In the genomic region with DNA sequence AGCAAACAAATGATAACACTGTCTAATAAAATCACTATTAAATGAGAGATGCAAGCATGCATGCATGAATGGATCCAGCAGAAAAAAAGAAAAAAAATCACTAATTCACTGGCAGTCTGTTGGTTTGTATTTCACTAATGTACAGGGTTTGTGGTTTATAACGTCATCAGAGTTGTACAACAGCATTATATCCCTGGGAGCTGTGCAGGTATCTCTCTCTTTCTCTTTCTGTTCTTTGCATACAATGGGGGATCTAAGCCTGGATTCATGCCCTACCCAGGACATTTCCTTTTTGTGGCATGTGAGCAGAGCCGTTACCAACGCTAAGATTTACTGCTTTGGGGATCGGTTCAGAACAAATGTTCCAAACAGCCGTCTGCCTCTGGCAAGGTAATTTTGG, we compare ENCODE assay signal across 15 cellular contexts.
DNase-seq lines count a peak whose midpoint lies in the region; ATAC-seq and TF ChIP-seq lines count a peak whose summit lies in the region.
"Had no signal": no experiment of that assay in that cellular context is flagged by ENCODE, and none has a peak within 500 bp of the region (broad histone marks: within the 10 kb centered on the region; RNA-seq: fewer than 3 reads in every experiment).

No MANE protein-coding gene starts in this region.

- H3K36me3 Mint-ChIP-seq in activated CD4-positive, alpha-beta memory T cell treated with anti-CD3 and anti-CD28 coated beads for 36 hours = no peaks in the 10 kb centered on the region
- H3K36me3 Mint-ChIP-seq in activated T-cell treated with anti-CD3 and anti-CD28 coated beads, Interleukin-2, amount 50 U/mL, for 4 hours (ENCODE audit: insufficient read depth) = no peaks in the 10 kb centered on the region

- no peak overlapping the region for H3K4me3 Mint-ChIP-seq in activated CD4-positive, alpha-beta memory T cell treated with anti-CD3 and anti-CD28 coated beads for 36 hours
- no peak overlapping the region for H3K4me3 Mint-ChIP-seq in activated T-cell treated with anti-CD3 and anti-CD28 coated beads, Interleukin-2, amount 50 U/mL, for 4 hours
- H3K4me3 Mint-ChIP-seq: neural crest cell had no signal

- H3K27me3 ChIP-seq in OCI-LY1 (ENCODE audit: insufficient read depth, low read length) = no peaks in the 10 kb centered on the region
- H3K27me3 ChIP-seq: BE2C had no signal

- H3K4me1 ChIP-seq in OCI-LY1 (ENCODE audit: insufficient read depth, low read length, severe bottlenecking) = peaks cover 53% of the 10 kb centered on the region
- H3K4me1 ChIP-seq: spleen had no signal

- peak overlapping the region; percentile 75 for H3K27ac ChIP-seq in OCI-LY1 (ENCODE audit: low read depth, low read length, poor library complexity, severe bottlenecking)

- intact Hi-C loops in activated CD4-positive, alpha-beta memory T cell treated with anti-CD3 and anti-CD28 coated beads for 36 hours (cut with micrococcal nuclease) = no loop called here

- H3K27me3 Mint-ChIP-seq in activated CD4-positive, alpha-beta memory T cell treated with anti-CD3 and anti-CD28 coated beads for 36 hours = no peaks in the 10 kb centered on the region
- H3K27me3 Mint-ChIP-seq in activated T-cell treated with anti-CD3 and anti-CD28 coated beads, Interleukin-2, amount 50 U/mL, for 4 hours (ENCODE audit: low read depth) = no peaks in the 10 kb centered on the region

- CTCF ChIA-PET in activated CD4-positive, alpha-beta memory T cell treated with anti-CD3 and anti-CD28 coated beads for 36 hours (lab: Charles Lee) = interaction anchor here (0.8 kb wide), 1 partner anchor 18 kb away, joined by 3 read pairs; no protein-coding TSS in a partner anchor

- H2AFZ ChIP-seq in OCI-LY1 (ENCODE audit: low read length) = no peak overlapping the region

- no peaks in the 10 kb centered on the region for H3K9me2 ChIP-seq in OCI-LY1 (ENCODE audit: low read depth, low read length)

- no peaks in the 10 kb centered on the region for H3K36me3 ChIP-seq in OCI-LY1 (ENCODE audit: insufficient read depth, low read length)
- H3K36me3 ChIP-seq: BE2C, spleen had no signal

- H3K79me2 ChIP-seq in OCI-LY1 (ENCODE audit: insufficient read depth, low read length) = no peaks in the 10 kb centered on the region

- no peaks in the 10 kb centered on the region for H4K20me1 ChIP-seq in OCI-LY1 (ENCODE audit: insufficient read depth, low read length)

- TF ChIP-seq CTCF in OCI-LY1 (IDR thresholded peaks at IDR 0.05; ENCODE audit: low read length) = no peak

- ATAC-seq in GM18505 (IDR thresholded peaks at IDR 0.05; ENCODE audit: unreplicated experiment) = peak; percentile 91
- peak; percentile 84 for ATAC-seq in GM21529 (IDR thresholded peaks at IDR 0.05; ENCODE audit: unreplicated experiment)
- ATAC-seq in HG03196 (IDR thresholded peaks at IDR 0.05; ENCODE audit: unreplicated experiment) = peak; percentile 65
- ATAC-seq in activated T-cell treated with anti-CD3 and anti-CD28 coated beads, Interleukin-2, amount 50 U/mL, for 4 hours = no peak

- H3F3A ChIP-seq in OCI-LY1 (ENCODE audit: insufficient read depth, low read length) = no peaks in the 10 kb centered on the region

- DNase-seq in activated CD4-positive, alpha-beta memory T cell treated with anti-CD3 and anti-CD28 coated beads for 36 hours = no peak
- DNase-seq in occipital lobe (lab: John Stamatoyannopoulos, UW) = no peak
- no peak for DNase-seq in activated T-cell treated with anti-CD3 and anti-CD28 coated beads, Interleukin-2, amount 50 U/mL, for 4 hours
- no peak for DNase-seq in NCI-H128 (lab: John Stamatoyannopoulos, UW; ENCODE audit: unreplicated experiment)
- DNase-seq: activated CD4-positive, CD25-positive, alpha-beta regulatory T cell; activated T-cell treated with anti-CD3 and anti-CD28 coated beads, Interleukin-2, amount 50 U/mL, for 1 hour; BE2C; effector CD4-positive, alpha-beta T cell; NCI-H524 treated with DMSO at 0.1 percent for 48 hours; spleen had no signal

- no peak overlapping the region for H3K27ac Mint-ChIP-seq in activated CD4-positive, alpha-beta memory T cell treated with anti-CD3 and anti-CD28 coated beads for 36 hours

- no peaks in the 10 kb centered on the region for H3K4me1 Mint-ChIP-seq in activated CD4-positive, alpha-beta memory T cell treated with anti-CD3 and anti-CD28 coated beads for 36 hours (ENCODE audit: low read depth)
- H3K4me1 Mint-ChIP-seq in activated T-cell treated with anti-CD3 and anti-CD28 coated beads, Interleukin-2, amount 50 U/mL, for 4 hours (ENCODE audit: low read depth) = no peaks in the 10 kb centered on the region

- H3K9ac ChIP-seq in OCI-LY1 (ENCODE audit: low read length) = peak overlapping the region; percentile 42; the same call in 1 of the 2 replicates

- no peaks in the 10 kb centered on the region for H3K9me3 Mint-ChIP-seq in activated CD4-positive, alpha-beta memory T cell treated with anti-CD3 and anti-CD28 coated beads for 36 hours
- H3K9me3 Mint-ChIP-seq in activated T-cell treated with anti-CD3 and anti-CD28 coated beads, Interleukin-2, amount 50 U/mL, for 4 hours = no peaks in the 10 kb centered on the region

- peak overlapping the region; percentile 46 for H3K4me2 ChIP-seq in OCI-LY1 (ENCODE audit: low read length)

- POLR2A ChIA-PET in activated CD4-positive, alpha-beta memory T cell treated with anti-CD3 and anti-CD28 coated beads for 36 hours (lab: Charles Lee) = no interaction called here

- no peaks in the 10 kb centered on the region for H3K9me3 ChIP-seq in OCI-LY1 (ENCODE audit: low read length)
- H3K9me3 ChIP-seq: BE2C, spleen had no signal

- no peak for TF ChIP-seq POLR2A in GM18505 (IDR thresholded peaks at IDR 0.05; ENCODE audit: borderline replicate concordance, extremely low read depth, insufficient read depth, insufficient read length)

- peak overlapping the region; percentile 25 for H3K4me3 ChIP-seq in OCI-LY1 (ENCODE audit: low read depth, low read length, poor library complexity, severe bottlenecking)
- H3K4me3 ChIP-seq: spleen had no signal

Comparison
In these comparisons a context has a peak if more than half of its experiments do, and no peak if none do; other contexts are left out.
1. ATAC-seq: peak in GM18505 (single experiment), GM21529 (single experiment) and HG03196 (single experiment); none in activated T-cell treated with anti-CD3 and anti-CD28 coated beads, Interleukin-2, amount 50 U/mL, for 4 hours (0 of 2).